Comparison of ENCODE assay signal across 18 cellular contexts in the genomic region with DNA sequence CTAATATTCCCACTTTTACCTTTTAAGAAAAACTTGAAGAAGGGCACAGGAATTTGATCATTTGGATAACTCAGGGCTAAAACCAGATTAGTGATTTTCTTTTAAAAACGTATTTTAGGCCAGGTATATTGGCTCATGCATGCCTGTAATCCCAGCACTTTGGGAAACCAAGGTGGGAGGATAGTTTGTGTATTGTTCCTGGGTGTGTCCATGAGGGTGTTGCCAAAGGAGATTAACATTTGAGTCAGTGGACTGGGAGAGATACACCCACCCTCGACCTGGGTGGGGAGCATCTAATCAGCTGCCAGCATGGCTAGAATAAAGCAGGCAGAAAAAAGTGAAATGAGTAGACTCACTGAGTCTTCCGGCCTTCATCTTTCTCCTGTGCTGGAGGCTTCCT. TPM values are rescaled to one million over a fixed set of nuclear protein-coding genes. Genes with fewer than 3 reads are reported as not detected.
"Had no signal": no experiment of that assay in that cellular context is flagged by ENCODE, and none has a peak within 500 bp of the region (broad histone marks: within the 10 kb centered on the region; RNA-seq: fewer than 3 reads in every experiment).

No MANE protein-coding gene starts in this region.

RNA-seq across cellular contexts. Expression of gene SLC6A5, which starts 33.3 kb away (rescaled TPM):
- total RNA-seq: activated B cell treated with CpG ODN at 0.5 μM for 24 hours; activated CD4-positive, alpha-beta memory T cell treated with anti-CD3 and anti-CD28 coated beads for 36 hours; activated CD4-positive, alpha-beta T cell treated with anti-CD3 and anti-CD28 coated beads, Interleukin-2, amount 10 ng/mL, durations not matched to agents 24 days and 14 days; activated CD8-positive, alpha-beta memory T cell treated with anti-CD3 and anti-CD28 coated beads for 36 hours; activated CD8-positive, alpha-beta T cell treated with anti-CD3 and anti-CD28 coated beads for 36 hours; activated naive CD4-positive, alpha-beta T cell treated with anti-CD3 and anti-CD28 coated beads for 36 hours; activated naive CD4-positive, alpha-beta T cell treated with anti-CD3 and anti-CD28 coated beads, Interleukin-2, amount 50 U/mL, for 72 hours; activated naive CD8-positive, alpha-beta T cell treated with anti-CD3 and anti-CD28 coated beads for 36 hours; activated T-cell treated with anti-CD3 and anti-CD28 coated beads, Interleukin-2, amount 50 U/mL, for 4 hours; activated T-cell treated with anti-CD3 and anti-CD28 coated beads, Interleukin-2, amount 50 U/mL, for 72 hours; activated T-helper 1 cell treated with anti-CD3 and anti-CD28 coated beads, Interleukin-12 subunit alpha, Interleukin-12 subunit beta, Interleukin-2, Interleukin-4 antibody, amounts not matched to agents 30 ng/mL and 10 ng/mL and 1 ng/mL, durations not matched to agents 14 hours and 24 hours and 36 hours; activated T-helper 17 cell treated with anti-CD3 and anti-CD28 coated beads, Interleukin-2, amount 50 U/mL, for 72 hours; aorta; cardiac septum; T-cell; T-helper 1 cell treated with Interleukin-12 subunit alpha and Interleukin-12 subunit beta and Interleukin-4 antibody, amounts not matched to agents 30 ng/mL and 1 ng/mL, for 36 hours; T-helper 17 cell; T-helper 2 cell treated with Interferon-gamma antibody and Interleukin-4, amounts not matched to agents 100 ng/mL and 5 ng/mL, for 36 hours had no signal
- polyA plus RNA-seq: aorta had no signal
